16 cellular contexts compared by ENCODE assay signal in genomic region chr2:109638807-109639206, GRCh38. TPM values are rescaled to one million over a fixed set of nuclear protein-coding genes. Genes with fewer than 3 reads are reported as not detected.
DNase-seq lines count a peak whose midpoint lies in the region; ATAC-seq and TF ChIP-seq lines count a peak whose summit lies in the region.
"Had no signal": no experiment of that assay in that cellular context is flagged by ENCODE, and none has a peak within 500 bp of the region (broad histone marks: within the 10 kb centered on the region; RNA-seq: fewer than 3 reads in every experiment).

No MANE protein-coding gene starts in this region.

- 0 out of 2 replicates have a peak overlapping the region, but pooled peaks have one; percentile 7 for H3K27ac ChIP-seq in OCI-LY3 (ENCODE audit: low read length)
- no peak overlapping the region for H3K27ac ChIP-seq in H9 (ENCODE audit: insufficient read length, low read depth, low read length)
- H3K27ac ChIP-seq: SJCRH30, tibial artery had no signal

- H3K4me1 ChIP-seq in OCI-LY3 (ENCODE audit: low read length) (peaks cover 15% of the 10 kb centered on the region), H9 (ENCODE audit: insufficient read depth, low read length) (no peaks in the 10 kb centered on the region)
- H3K4me1 ChIP-seq: SJCRH30 had no signal

- H3K14ac ChIP-seq in H9 (ENCODE audit: insufficient read depth, low read length): no peak overlapping the region

- H2BK12ac ChIP-seq in H9 (ENCODE audit: insufficient read length, low read depth, low read length): no peak overlapping the region

- no peak overlapping the region for H3K23ac ChIP-seq in H9 (ENCODE audit: insufficient read length, low read depth, low read length)

- H3K9me3 ChIP-seq in OCI-LY3 (ENCODE audit: insufficient read depth, low read length): no peaks in the 10 kb centered on the region
- no peaks in the 10 kb centered on the region for H3K9me3 ChIP-seq in H9 (ENCODE audit: control insufficient read depth, low read depth, low read length)
- H3K9me3 ChIP-seq: lower lobe of right lung, SJCRH30, tibial artery had no signal

- H3K27ac Mint-ChIP-seq in mesothelial cell of epicardium (no peak overlapping the region), H9 (no peak overlapping the region)
- H3K27ac Mint-ChIP-seq: CD8-positive, alpha-beta memory T cell had no signal

- no peaks in the 10 kb centered on the region for H3K79me1 ChIP-seq in H9 (ENCODE audit: insufficient read depth, low read depth, low read length, poor library complexity, severe bottlenecking)

- H2BK15ac ChIP-seq in H9 (ENCODE audit: low read depth, low read length): no peak overlapping the region

- H3K4me3 Mint-ChIP-seq in mesothelial cell of epicardium (no peak overlapping the region), H9 (no peak overlapping the region)
- H3K4me3 Mint-ChIP-seq: CD8-positive, alpha-beta memory T cell had no signal

- H2BK5ac ChIP-seq in H9 (ENCODE audit: insufficient read length, low read length): no peak overlapping the region

- no peaks in the 10 kb centered on the region for H3K23me2 ChIP-seq in H9 (ENCODE audit: insufficient read length, low read depth, low read length, poor library complexity, severe bottlenecking)

- no peaks in the 10 kb centered on the region for H3K9me3 Mint-ChIP-seq in mesothelial cell of epicardium
- H3K9me3 Mint-ChIP-seq in H9: no peaks in the 10 kb centered on the region
- H3K9me3 Mint-ChIP-seq: CD8-positive, alpha-beta memory T cell had no signal

- H3K4me3 ChIP-seq in OCI-LY3 (ENCODE audit: low read length): no peak overlapping the region
- H3K4me3 ChIP-seq: lower lobe of right lung, SJCRH30, tibial artery had no signal

- H3K4me1 Mint-ChIP-seq in mesothelial cell of epicardium (peaks cover 21% of the 10 kb centered on the region), H9 (no peaks in the 10 kb centered on the region)

- no peak overlapping the region for H3T11ph ChIP-seq in H9 (ENCODE audit: low read length)

- H3K56ac ChIP-seq in H9 (ENCODE audit: insufficient read length, low read depth, low read length): no peak overlapping the region

- H4K8ac ChIP-seq in H9 (replicated peaks; ENCODE audit: insufficient read length, low read depth, low read length): no peak overlapping the region

- TF ChIP-seq CTCF in OCI-LY3 (IDR thresholded peaks at IDR 0.05; ENCODE audit: low read depth, low read length): no peak
- TF ChIP-seq CTCF in mesothelial cell of epicardium (IDR thresholded peaks at IDR 0.05; ENCODE audit: unreplicated experiment): no peak
- no peak for TF ChIP-seq CTCF in H9 (conservative IDR thresholded peaks at IDR 0.05)

- no peaks in the 10 kb centered on the region for H3K27me3 Mint-ChIP-seq in mesothelial cell of epicardium (ENCODE audit: low read depth)
- no peaks in the 10 kb centered on the region for H3K27me3 Mint-ChIP-seq in H9 (ENCODE audit: low read depth)

- H3K4ac ChIP-seq in H9 (ENCODE audit: low read depth, low read length): no peak overlapping the region

- no peak overlapping the region for H2AK5ac ChIP-seq in H9 (ENCODE audit: insufficient read length, low read length)

- H2AFZ ChIP-seq in OCI-LY3 (ENCODE audit: low read depth, low read length) (no peak overlapping the region), H9 (ENCODE audit: low read length) (no peak overlapping the region)

- no peak overlapping the region for H2BK120ac ChIP-seq in H9 (ENCODE audit: low read depth, low read length, poor library complexity, severe bottlenecking)

- DNase-seq in left lobe of liver (ENCODE audit: low spot score) (no peak), mesothelial cell of epicardium (ENCODE audit: low spot score in 2 of 2, unreplicated experiment in 2 of 2) (no peak), H9 (no peak)
- DNase-seq in activated CD8-positive, alpha-beta memory T cell treated with anti-CD3 and anti-CD28 coated beads, Interleukin-2, amount 50 U/mL, for 4 hours: no peak
- DNase-seq: CD8-positive, alpha-beta memory T cell; effector memory CD4-positive, alpha-beta T cell; KG1; lower lobe of right lung; NCI-H2227 treated with DMSO at 0.1 percent for 48 hours; SJCRH30; tibial artery had no signal

- H3K36me3 ChIP-seq in OCI-LY3 (replicated peaks; ENCODE audit: low read depth, low read length): no peaks in the 10 kb centered on the region
- H3K36me3 ChIP-seq: lower lobe of right lung, SJCRH30, tibial artery had no signal

- peak; percentile 50 for ATAC-seq in GM19023 (IDR thresholded peaks at IDR 0.05; ENCODE audit: unreplicated experiment)
- peak; percentile 49 for ATAC-seq in HG03354 (IDR thresholded peaks at IDR 0.05; ENCODE audit: poor library complexity, severe bottlenecking, unreplicated experiment)
- ATAC-seq in left lobe of liver: peak; percentile 47
- no peak for ATAC-seq in HG02970 (IDR thresholded peaks at IDR 0.05; ENCODE audit: low FRiP score, unreplicated experiment)
- ATAC-seq: HCT116, lower lobe of right lung had no signal

- H3K4me2 ChIP-seq in OCI-LY3 (ENCODE audit: low read length) (peak overlapping the region; percentile 74), H9 (ENCODE audit: insufficient read depth, insufficient read length, low read length) (no peak overlapping the region)

- H3K79me2 ChIP-seq in OCI-LY3 (ENCODE audit: low read length) (no peaks in the 10 kb centered on the region), H9 (ENCODE audit: insufficient read depth, low read length) (no peaks in the 10 kb centered on the region)

- H4K91ac ChIP-seq in H9 (ENCODE audit: insufficient read length, low read depth, low read length): no peak overlapping the region

- no CpG with 5 or more reads among the region's 3 CpGs for WGBS in H9 (ENCODE audit: extremely low coverage, insufficient read length, low lambda C conversion rate)

- H3K27me3 ChIP-seq in OCI-LY3 (ENCODE audit: low read depth, low read length) (no peaks in the 10 kb centered on the region), H9 (ENCODE audit: insufficient read depth, low read length) (no peaks in the 10 kb centered on the region)
- H3K27me3 ChIP-seq: SJCRH30, tibial artery had no signal

- H4K5ac ChIP-seq in H9 (ENCODE audit: insufficient read length, low read depth, low read length): no peak overlapping the region

- H3K36me3 Mint-ChIP-seq in mesothelial cell of epicardium (no peaks in the 10 kb centered on the region), H9 (ENCODE audit: insufficient read depth in 1 of 3, low read depth in 3 of 3) (no peaks in the 10 kb centered on the region)
- H3K36me3 Mint-ChIP-seq: CD8-positive, alpha-beta memory T cell had no signal

- no peak overlapping the region for H3K9ac ChIP-seq in OCI-LY3 (ENCODE audit: low read length)
- no peak overlapping the region for H3K9ac ChIP-seq in H9 (ENCODE audit: extremely low read depth, insufficient read length, low read length)

- H4K20me1 ChIP-seq in OCI-LY3 (ENCODE audit: insufficient read depth, low read length): no peaks in the 10 kb centered on the region
- H4K20me1 ChIP-seq in H9 (ENCODE audit: control insufficient read depth, insufficient read depth, insufficient read length): no peaks in the 10 kb centered on the region

- no peak overlapping the region for H2BK20ac ChIP-seq in H9 (ENCODE audit: low read depth, low read length, poor library complexity, severe bottlenecking)

- no peak overlapping the region for H3K18ac ChIP-seq in H9 (ENCODE audit: insufficient read length, low read depth, low read length)

RNA-seq across cellular contexts. Expression of gene SOWAHC, which starts 24.6 kb away (rescaled TPM):
- total RNA-seq in left lobe of liver: 21.3 TPM
- total RNA-seq in mesothelial cell of epicardium: 15.9 to 16.8 TPM (median 16.0 TPM) in 3 replicates
- total RNA-seq in H9 (2021): 20.1 and 20.9 TPM in 2 replicates

RNA-seq across cellular contexts. Expression of gene SEPTIN10, which starts 25.0 kb away (rescaled TPM):
- 36.3 TPM for total RNA-seq in left lobe of liver
- total RNA-seq in mesothelial cell of epicardium: 64.9 to 69.2 TPM (median 69.1 TPM) in 3 replicates
- 91.2 and 92.5 TPM in 2 replicates for total RNA-seq in H9 (2021)
